In genomic region chr11:73404048-73404447, GRCh38 we compare ENCODE assay signal across 8 cellular contexts. TPM values are rescaled to one million over a fixed set of nuclear protein-coding genes. Genes with fewer than 3 reads are reported as not detected.
A peak's percentile ranks its signal among the peaks of the same experiment; 100 is the strongest.
DNase-seq lines count a peak whose midpoint lies in the region; ATAC-seq and TF ChIP-seq lines count a peak whose summit lies in the region.

No MANE protein-coding gene starts in this region.

- H3K27me3 ChIP-seq in OCI-LY3 (ENCODE audit: low read depth, low read length), result no peaks in the 10 kb centered on the region
- H3K27me3 ChIP-seq in endodermal cell (ENCODE audit: control insufficient read depth, insufficient read depth, low read length, poor library complexity, severe bottlenecking), result no peaks in the 10 kb centered on the region

- no peak overlapping the region for H3K27ac Mint-ChIP-seq in endodermal cell
- no peak overlapping the region for H3K27ac Mint-ChIP-seq in T-helper 2 cell treated with Interferon-gamma antibody and Interleukin-4, amounts not matched to agents 5 μg/mL and 100 μg/mL, for 36 hours

- H4K20me1 ChIP-seq in OCI-LY3 (ENCODE audit: insufficient read depth, low read length), result no peaks in the 10 kb centered on the region

- H3K79me2 ChIP-seq in OCI-LY3 (ENCODE audit: low read length), result no peaks in the 10 kb centered on the region

- intact Hi-C loops in Right ventricle myocardium inferior (cut with DNase I), result loop anchor here (1.0 to 10.0 kb wide), 4 partner anchors 123 to 257 kb away; partner anchors contain the start of gene FAM168A
- intact Hi-C loops in cardiac septum (cut with DNase I), result loop anchor here (1.0 to 10.0 kb wide), 3 partner anchors 191 to 257 kb away; partner anchors contain the start of gene FAM168A
- intact Hi-C loops in mucosa of descending colon (cut with DNase I, micrococcal nuclease), result no loop called here

- H3K4me2 ChIP-seq in OCI-LY3 (ENCODE audit: low read length), result no peak overlapping the region

- no peak overlapping the region for H3K4me3 ChIP-seq in OCI-LY3 (ENCODE audit: low read length)
- no peak overlapping the region for H3K4me3 ChIP-seq in endodermal cell (ENCODE audit: low read length)
- no peak overlapping the region for H3K4me3 ChIP-seq in mucosa of descending colon

- no peak overlapping the region for H3K4me3 Mint-ChIP-seq in endodermal cell
- H3K4me3 Mint-ChIP-seq in T-helper 2 cell treated with Interferon-gamma antibody and Interleukin-4, amounts not matched to agents 5 μg/mL and 100 μg/mL, for 36 hours, result no peak overlapping the region

- DNase-seq in Right ventricle myocardium inferior (ENCODE audit: missing footprints), result peak; percentile 84
- no peak for DNase-seq in cardiac septum (ENCODE audit: low spot score)
- DNase-seq in endodermal cell, result peak; percentile 90
- peak in 1 of 3 donors; percentile 48 for DNase-seq in mucosa of descending colon
- DNase-seq in activated effector memory CD4-positive, alpha-beta T cell treated with Interleukin-2 at 50 U/mL for 16 hours, result no peak
- no peak for DNase-seq in T-helper 2 cell treated with Interferon-gamma antibody and Interleukin-4, amounts not matched to agents 5 μg/mL and 100 μg/mL, for 36 hours (ENCODE audit: low spot score)
- no peak for DNase-seq in stimulated activated CD4-positive, alpha-beta T cell treated with anti-CD3 and anti-CD28 coated beads, Interleukin-2, amount 100 ng/mL, for 24 hours

- H3K9me3 Mint-ChIP-seq in endodermal cell, result no peaks in the 10 kb centered on the region
- no peaks in the 10 kb centered on the region for H3K9me3 Mint-ChIP-seq in T-helper 2 cell treated with Interferon-gamma antibody and Interleukin-4, amounts not matched to agents 5 μg/mL and 100 μg/mL, for 36 hours

- no peak overlapping the region for H3K27ac ChIP-seq in OCI-LY3 (ENCODE audit: low read length)
- no peak overlapping the region for H3K27ac ChIP-seq in endodermal cell (ENCODE audit: low read depth, low read length)

- no peak overlapping the region for H2AFZ ChIP-seq in OCI-LY3 (ENCODE audit: low read depth, low read length)

- peaks cover 5% of the 10 kb centered on the region for H3K4me1 Mint-ChIP-seq in endodermal cell
- H3K4me1 Mint-ChIP-seq in T-helper 2 cell treated with Interferon-gamma antibody and Interleukin-4, amounts not matched to agents 5 μg/mL and 100 μg/mL, for 36 hours (ENCODE audit: low read depth), result peaks cover 3% of the 10 kb centered on the region

- WGBS in endodermal cell (ENCODE audit: insufficient coverage in 1 of 2, insufficient read length in 1 of 2), 2 experiments, result 65 to 80% methylated on average over 1 to 4 of the region's 4 CpGs

- ATAC-seq in Right ventricle myocardium inferior (peak; percentile 94), mucosa of descending colon (peak; percentile 79)

- H3K27me3 Mint-ChIP-seq in endodermal cell (ENCODE audit: insufficient read depth), result no peaks in the 10 kb centered on the region
- H3K27me3 Mint-ChIP-seq in T-helper 2 cell treated with Interferon-gamma antibody and Interleukin-4, amounts not matched to agents 5 μg/mL and 100 μg/mL, for 36 hours (ENCODE audit: low read depth), result no peaks in the 10 kb centered on the region

- H3K36me3 ChIP-seq in OCI-LY3 (replicated peaks; ENCODE audit: low read depth, low read length), result peaks cover 17% of the 10 kb centered on the region
- peaks cover 8% of the 10 kb centered on the region for H3K36me3 ChIP-seq in endodermal cell (ENCODE audit: control insufficient read depth, insufficient read depth, low read length)
- H3K36me3 ChIP-seq in mucosa of descending colon (ENCODE audit: low read depth), result no peaks in the 10 kb centered on the region

- H3K9ac ChIP-seq in OCI-LY3 (ENCODE audit: low read length) (no peak overlapping the region), endodermal cell (ENCODE audit: extremely low read depth, low read length, poor library complexity, severe bottlenecking) (no peak overlapping the region)

- H3K4me1 ChIP-seq in OCI-LY3 (ENCODE audit: low read length) (peaks cover 6% of the 10 kb centered on the region), endodermal cell (ENCODE audit: control insufficient read depth, insufficient read depth, low read length) (peaks cover 10% of the 10 kb centered on the region), mucosa of descending colon (ENCODE audit: low read depth) (no peaks in the 10 kb centered on the region)

- H3K36me3 Mint-ChIP-seq in endodermal cell (ENCODE audit: low read depth), result peaks cover 12% of the 10 kb centered on the region
- peaks cover 19% of the 10 kb centered on the region for H3K36me3 Mint-ChIP-seq in T-helper 2 cell treated with Interferon-gamma antibody and Interleukin-4, amounts not matched to agents 5 μg/mL and 100 μg/mL, for 36 hours (ENCODE audit: low read depth)

- H3K9me3 ChIP-seq in OCI-LY3 (ENCODE audit: insufficient read depth, low read length) (no peaks in the 10 kb centered on the region), endodermal cell (ENCODE audit: control insufficient read depth, low read length) (no peaks in the 10 kb centered on the region), mucosa of descending colon (no peaks in the 10 kb centered on the region)

- TF ChIP-seq CTCF in OCI-LY3 (IDR thresholded peaks at IDR 0.05; ENCODE audit: low read depth, low read length) (0 out of 2 replicates have a peak, but pooled peaks have one; percentile 7), endodermal cell (conservative IDR thresholded peaks at IDR 0.05) (peak; percentile 90), mucosa of descending colon (IDR thresholded peaks at IDR 0.05) (no peak)

RNA-seq across cellular contexts. Expression of gene RELT, which starts 27.8 kb away (rescaled TPM):
- 2.3 TPM for total RNA-seq in Right ventricle myocardium inferior
- total RNA-seq in cardiac septum, result 3.8 TPM
- 1 to 10 TPM; 6.9 to 8.9 TPM for total RNA-seq in endodermal cell
- polyA plus RNA-seq in endodermal cell (2013, experiment 1 of 2), result 7.8 TPM
- polyA plus RNA-seq in endodermal cell (2013, experiment 2 of 2), result 8.4 TPM
- total RNA-seq in mucosa of descending colon, result 1 to 10 TPM; 2.3 to 4.7 (median 4.4) TPM

Comparison
In these comparisons a context has a peak if more than half of its experiments do, and no peak if none do; other contexts are left out.
1. DNase-seq: peak in Right ventricle myocardium inferior (single experiment) and endodermal cell (single experiment); none in cardiac septum (single experiment), activated effector memory CD4-positive, alpha-beta T cell treated with Interleukin-2 at 50 U/mL for 16 hours (single experiment), T-helper 2 cell treated with Interferon-gamma antibody and Interleukin-4, amounts not matched to agents 5 μg/mL and 100 μg/mL, for 36 hours (single experiment) and stimulated activated CD4-positive, alpha-beta T cell treated with anti-CD3 and anti-CD28 coated beads, Interleukin-2, amount 100 ng/mL, for 24 hours (0 of 2).
2. intact Hi-C loops: an anchor here in Right ventricle myocardium inferior (1.0 to 10.0 kb wide) and cardiac septum (1.0 to 10.0 kb wide); none called in mucosa of descending colon.